ENCODE assay signal across 13 cellular contexts in the genomic region with DNA sequence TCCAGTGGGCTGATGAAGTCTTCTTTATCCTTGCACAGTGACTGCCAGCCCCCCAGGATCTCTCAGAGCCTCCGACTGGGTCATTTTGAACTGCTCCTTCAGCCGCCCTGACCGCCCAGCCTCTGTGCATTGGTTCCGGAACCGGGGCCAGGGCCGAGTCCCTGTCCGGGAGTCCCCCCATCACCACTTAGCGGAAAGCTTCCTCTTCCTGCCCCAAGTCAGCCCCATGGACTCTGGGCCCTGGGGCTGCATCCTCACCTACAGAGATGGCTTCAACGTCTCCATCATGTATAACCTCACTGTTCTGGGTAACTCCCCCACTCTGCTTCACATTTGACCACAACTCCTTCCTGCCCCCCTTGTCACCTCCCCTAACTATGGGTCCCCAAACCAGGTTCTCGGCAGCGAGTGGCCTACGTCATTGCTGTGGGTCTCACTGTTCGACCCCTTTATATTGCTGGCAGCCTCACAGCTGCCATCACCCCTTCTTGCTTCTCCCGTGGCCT.
DNase-seq lines count a peak whose midpoint lies in the region; ATAC-seq and TF ChIP-seq lines count a peak whose summit lies in the region.
"Had no signal": no experiment of that assay in that cellular context is flagged by ENCODE, and none has a peak within 500 bp of the region (broad histone marks: within the 10 kb centered on the region; RNA-seq: fewer than 3 reads in every experiment).

No MANE protein-coding gene starts in this region.

- H3K27me3 Mint-ChIP-seq in activated naive CD8-positive, alpha-beta T cell, result no peaks in the 10 kb centered on the region
- peaks cover 23% of the 10 kb centered on the region for H3K27me3 Mint-ChIP-seq in nephron (ENCODE audit: low read depth)

- peak overlapping the region; percentile 94 for H3K27ac ChIP-seq in C4-2B

- H3F3A ChIP-seq in Loucy (ENCODE audit: low read depth), result no peaks in the 10 kb centered on the region

- no peaks in the 10 kb centered on the region for H3K27me3 ChIP-seq in Loucy (ENCODE audit: insufficient read depth, low read length, poor library complexity, severe bottlenecking)

- H3K4me3 Mint-ChIP-seq in activated naive CD8-positive, alpha-beta T cell, result peak overlapping the region; percentile 86
- H3K4me3 Mint-ChIP-seq in nephron, result peak overlapping the region; percentile 10 to 66 (median 14)

- no peaks in the 10 kb centered on the region for H3K9me2 ChIP-seq in Loucy (replicated peaks; ENCODE audit: low read depth, low read length)

- H3K9ac ChIP-seq in Loucy (ENCODE audit: low read depth, low read length, poor library complexity, severe bottlenecking), result peak overlapping the region; percentile 23

- no peak overlapping the region for H2AFZ ChIP-seq in Loucy (ENCODE audit: low read length)

- H3K9me3 ChIP-seq in Loucy (ENCODE audit: insufficient read depth, low read depth, low read length), result no peaks in the 10 kb centered on the region

- H3K4me3 ChIP-seq in Loucy (ENCODE audit: low read length, poor library complexity, severe bottlenecking), result no peak overlapping the region
- H3K4me3 ChIP-seq: K562 had no signal

- no peaks in the 10 kb centered on the region for H3K9me3 Mint-ChIP-seq in activated naive CD8-positive, alpha-beta T cell (ENCODE audit: low read depth)
- no peaks in the 10 kb centered on the region for H3K9me3 Mint-ChIP-seq in nephron

- no peak for DNase-seq in dedifferentiated amniotic fluid mesenchymal stem cell (ENCODE audit: extremely low spot score)
- DNase-seq in GDM1 (lab: John Stamatoyannopoulos, UW), result no peak
- DNase-seq: NCI-H1930; NCI-H774; SHP77; stimulated activated CD4-positive, alpha-beta T cell treated with anti-CD3 and anti-CD28 coated beads, Interleukin-1b, Interleukin-23, amount 100 ng/mL, for 48 hours had no signal

- no peak for TF ChIP-seq CTCF in C4-2B (conservative IDR thresholded peaks at IDR 0.05)
- no peak for TF ChIP-seq CTCF in Loucy (conservative IDR thresholded peaks at IDR 0.05; ENCODE audit: low read length)
- TF ChIP-seq CTCF in nephron (IDR thresholded peaks at IDR 0.05; ENCODE audit: unreplicated experiment in 3 of 3), result no peak

- peaks cover 3% of the 10 kb centered on the region for H3K36me3 Mint-ChIP-seq in activated naive CD8-positive, alpha-beta T cell
- H3K36me3 Mint-ChIP-seq in nephron (ENCODE audit: low read depth), result peaks cover 41% of the 10 kb centered on the region

- H3K4me2 ChIP-seq in Loucy (ENCODE audit: low read depth, low read length, poor library complexity, severe bottlenecking), result no peak overlapping the region

- peaks cover 6% of the 10 kb centered on the region for H3K4me1 ChIP-seq in Loucy (ENCODE audit: insufficient read depth, low read length, poor library complexity, severe bottlenecking)

- peaks cover 3% of the 10 kb centered on the region; the same call in 1 of the 2 replicates for H3K79me2 ChIP-seq in Loucy (ENCODE audit: insufficient read depth, low read length)

- peaks cover 3% of the 10 kb centered on the region; the same call in 1 of the 2 replicates for H3K36me3 ChIP-seq in Loucy (ENCODE audit: insufficient read depth, low read length)

- H3K27ac Mint-ChIP-seq in activated naive CD8-positive, alpha-beta T cell, result peak overlapping the region; percentile 85
- peak overlapping the region in 2 of 3 experiments; percentile 19 to 28 for H3K27ac Mint-ChIP-seq in nephron

- H3K4me1 Mint-ChIP-seq in activated naive CD8-positive, alpha-beta T cell (ENCODE audit: low read depth), result peaks cover 58% of the 10 kb centered on the region
- peaks cover 35% of the 10 kb centered on the region for H3K4me1 Mint-ChIP-seq in nephron

- peaks cover 2% of the 10 kb centered on the region for H4K20me1 ChIP-seq in Loucy (ENCODE audit: insufficient read depth, low read length, poor library complexity, severe bottlenecking)

- ATAC-seq in GM21360 (IDR thresholded peaks at IDR 0.05; ENCODE audit: unreplicated experiment), result no peak
- no peak for ATAC-seq in GM21447 (IDR thresholded peaks at IDR 0.05; ENCODE audit: unreplicated experiment)
- ATAC-seq: K562 had no signal
